ENCODE assay signal across 34 cellular contexts in the genomic region with DNA sequence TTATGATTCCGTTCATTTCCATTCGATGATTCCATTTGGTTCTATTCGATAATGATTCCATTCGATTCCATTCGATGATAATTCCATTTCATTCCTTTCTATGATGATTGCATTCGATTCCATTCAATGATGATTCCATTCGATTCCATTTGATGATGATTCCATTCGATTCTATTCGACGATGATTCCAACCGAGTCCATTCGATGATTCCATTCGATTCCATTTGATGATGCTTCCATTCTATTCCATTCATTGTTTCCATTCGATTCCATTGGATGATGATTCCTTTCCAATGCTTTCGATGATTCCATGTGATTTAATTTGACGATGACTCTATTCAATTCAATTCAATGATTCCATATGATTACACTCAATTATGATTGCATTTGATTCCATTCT.
"Had no signal": no experiment of that assay in that cellular context is flagged by ENCODE, and none has a peak within 500 bp of the region (broad histone marks: within the 10 kb centered on the region; RNA-seq: fewer than 3 reads in every experiment).

No MANE protein-coding gene starts in this region.

- H3K27ac Mint-ChIP-seq: activated B cell treated with CpG ODN at 0.5 μM for 24 hours; activated CD4-positive, alpha-beta memory T cell treated with anti-CD3 and anti-CD28 coated beads for 36 hours; activated CD4-positive, alpha-beta T cell treated with anti-CD3 and anti-CD28 coated beads, Interleukin-2, amount 10 ng/mL, durations not matched to agents 24 days and 14 days; activated CD8-positive, alpha-beta T cell treated with anti-CD3 and anti-CD28 coated beads for 36 hours; activated naive CD4-positive, alpha-beta T cell treated with anti-CD3 and anti-CD28 coated beads for 36 hours; activated naive CD4-positive, alpha-beta T cell treated with anti-CD3 and anti-CD28 coated beads, Interleukin-2, amount 50 U/mL, for 72 hours; activated naive CD8-positive, alpha-beta T cell treated with anti-CD3 and anti-CD28 coated beads for 36 hours; activated T-cell treated with anti-CD3 and anti-CD28 coated beads, Interleukin-2, amount 50 U/mL, for 72 hours; activated T-helper 1 cell treated with anti-CD3 and anti-CD28 coated beads, Interleukin-12 subunit alpha, Interleukin-12 subunit beta, Interleukin-2, Interleukin-4 antibody, amounts not matched to agents 30 ng/mL and 10 ng/mL and 1 ng/mL, durations not matched to agents 14 hours and 24 hours and 36 hours; activated T-helper 17 cell treated with anti-CD3 and anti-CD28 coated beads, Interleukin-2, amount 50 U/mL, for 72 hours; T-cell; T-helper 17 cell had no signal

- H3K4me3 Mint-ChIP-seq: activated B cell treated with CpG ODN at 0.5 μM for 24 hours; activated CD4-positive, alpha-beta memory T cell treated with anti-CD3 and anti-CD28 coated beads for 36 hours; activated CD4-positive, alpha-beta T cell treated with anti-CD3 and anti-CD28 coated beads, Interleukin-2, amount 10 ng/mL, durations not matched to agents 24 days and 14 days; activated CD8-positive, alpha-beta T cell treated with anti-CD3 and anti-CD28 coated beads for 36 hours; activated naive CD4-positive, alpha-beta T cell treated with anti-CD3 and anti-CD28 coated beads for 36 hours; activated naive CD8-positive, alpha-beta T cell treated with anti-CD3 and anti-CD28 coated beads for 36 hours; activated T-cell treated with anti-CD3 and anti-CD28 coated beads, Interleukin-2, amount 50 U/mL, for 4 hours; activated T-cell treated with anti-CD3 and anti-CD28 coated beads, Interleukin-2, amount 50 U/mL, for 72 hours; activated T-helper 1 cell treated with anti-CD3 and anti-CD28 coated beads, Interleukin-12 subunit alpha, Interleukin-12 subunit beta, Interleukin-2, Interleukin-4 antibody, amounts not matched to agents 30 ng/mL and 10 ng/mL and 1 ng/mL, durations not matched to agents 14 hours and 24 hours and 36 hours; activated T-helper 17 cell treated with anti-CD3 and anti-CD28 coated beads, Interleukin-2, amount 50 U/mL, for 72 hours; T-cell; T-helper 17 cell had no signal

- DNase-seq: activated B cell treated with CpG ODN at 0.5 μM for 24 hours; activated CD4-positive, alpha-beta memory T cell treated with anti-CD3 and anti-CD28 coated beads for 36 hours; activated CD4-positive, alpha-beta T cell treated with anti-CD3 and anti-CD28 coated beads for 4 hours; activated CD4-positive, alpha-beta T cell treated with anti-CD3 and anti-CD28 coated beads, Interleukin-2, amount 10 ng/mL, durations not matched to agents 24 days and 14 days; activated CD4-positive, alpha-beta T cell treated with anti-CD3 and anti-CD28 coated beads, Interleukin-2, amount 50 U/mL, for 1 hour; activated CD4-positive, alpha-beta T cell treated with anti-CD3 and anti-CD28 coated beads, Interleukin-2, amount 50 U/mL, for 4 hours; activated CD4-positive, CD25-positive, alpha-beta regulatory T cell treated with anti-CD3 and anti-CD28 coated beads, Interleukin-2, amount 50 U/mL, for 72 hours; activated CD8-positive, alpha-beta memory T cell treated with anti-CD3 and anti-CD28 coated beads, Interleukin-2, amount 50 U/mL, for 4 hours; activated CD8-positive, alpha-beta T cell treated with anti-CD3 and anti-CD28 coated beads for 36 hours; activated effector memory CD4-positive, alpha-beta T cell treated with anti-CD3 and anti-CD28 coated beads, Interleukin-2, amount 50 U/mL, for 16 hours; activated gamma-delta T cell treated with Interleukin-2 at 50 U/mL for 16 hours; activated naive CD4-positive, alpha-beta T cell; activated naive CD4-positive, alpha-beta T cell treated with anti-CD3 and anti-CD28 coated beads for 36 hours; activated naive CD4-positive, alpha-beta T cell treated with anti-CD3 and anti-CD28 coated beads, Interleukin-2, amount 50 U/mL, for 16 hours; activated naive CD8-positive, alpha-beta T cell treated with anti-CD3 and anti-CD28 coated beads for 36 hours; activated T-cell treated with anti-CD3 and anti-CD28 coated beads for 4 hours; activated T-cell treated with anti-CD3 and anti-CD28 coated beads, Interleukin-2, amount 50 U/mL, for 1 hour; activated T-cell treated with anti-CD3 and anti-CD28 coated beads, Interleukin-2, amount 50 U/mL, for 4 hours; activated T-cell treated with anti-CD3 and anti-CD28 coated beads, Interleukin-2, amount 50 U/mL, for 72 hours; adrenal gland; amniotic stem cell; aorta; body of pancreas; brain microvascular endothelial cell; central memory CD4-positive, alpha-beta T cell; T-cell; T-helper 17 cell had no signal

- H3K27me3 ChIP-seq: adrenal gland, body of pancreas, brain microvascular endothelial cell, breast epithelium had no signal

- H3K4me3 ChIP-seq: adrenal gland, body of pancreas, breast epithelium had no signal

- FAIRE-seq: astrocyte, TTC549 had no signal

- H3K4me1 ChIP-seq: adrenal gland, body of pancreas, breast epithelium had no signal

- H3K4me1 Mint-ChIP-seq: activated B cell treated with CpG ODN at 0.5 μM for 24 hours; activated CD4-positive, alpha-beta T cell treated with anti-CD3 and anti-CD28 coated beads, Interleukin-2, amount 10 ng/mL, durations not matched to agents 24 days and 14 days; activated naive CD8-positive, alpha-beta T cell treated with anti-CD3 and anti-CD28 coated beads for 36 hours; activated T-helper 17 cell treated with anti-CD3 and anti-CD28 coated beads, Interleukin-2, amount 50 U/mL, for 72 hours; T-cell; T-helper 17 cell had no signal

- ATAC-seq: activated CD8-positive, alpha-beta T cell treated with anti-CD3 and anti-CD28 coated beads for 36 hours; activated naive CD4-positive, alpha-beta T cell treated with anti-CD3 and anti-CD28 coated beads, Interleukin-2, amount 50 U/mL, for 72 hours; activated T-cell treated with anti-CD3 and anti-CD28 coated beads, Interleukin-2, amount 50 U/mL, for 4 hours; activated T-cell treated with anti-CD3 and anti-CD28 coated beads, Interleukin-2, amount 50 U/mL, for 72 hours; activated T-helper 17 cell treated with anti-CD3 and anti-CD28 coated beads, Interleukin-2, amount 50 U/mL, for 72 hours; body of pancreas; T-cell; T-helper 17 cell had no signal

- H3K36me3 ChIP-seq: adrenal gland, brain microvascular endothelial cell, breast epithelium had no signal

- H3K27ac ChIP-seq: adrenal gland, body of pancreas, brain microvascular endothelial cell, breast epithelium, VCaP had no signal

- H3K27me3 Mint-ChIP-seq: activated B cell treated with CpG ODN at 0.5 μM for 24 hours; activated CD4-positive, alpha-beta memory T cell treated with anti-CD3 and anti-CD28 coated beads for 36 hours; activated CD4-positive, alpha-beta T cell treated with anti-CD3 and anti-CD28 coated beads, Interleukin-2, amount 10 ng/mL, durations not matched to agents 24 days and 14 days; activated CD8-positive, alpha-beta T cell treated with anti-CD3 and anti-CD28 coated beads for 36 hours; activated naive CD8-positive, alpha-beta T cell treated with anti-CD3 and anti-CD28 coated beads for 36 hours; activated T-helper 17 cell treated with anti-CD3 and anti-CD28 coated beads, Interleukin-2, amount 50 U/mL, for 72 hours; T-cell; T-helper 17 cell had no signal
